14 cellular contexts compared by ENCODE assay signal in genomic region chr4:131459430-131460101, GRCh38.
DNase-seq lines count a peak whose midpoint lies in the region; ATAC-seq and TF ChIP-seq lines count a peak whose summit lies in the region.
"Had no signal": no experiment of that assay in that cellular context is flagged by ENCODE, and none has a peak within 500 bp of the region (broad histone marks: within the 10 kb centered on the region; RNA-seq: fewer than 3 reads in every experiment).

No MANE protein-coding gene starts in this region.

- DNase-seq in NCI-H446 (lab: John Stamatoyannopoulos, UW) = peak; percentile 16 to 70
- DNase-seq in neural progenitor cell (ENCODE audit: low spot score) = no peak
- no peak for DNase-seq in SIG-M5 (lab: John Stamatoyannopoulos, UW)
- no peak for DNase-seq in activated naive CD4-positive, alpha-beta T cell treated with anti-CD3 and anti-CD28 coated beads, Interleukin-2, amount 10 ng/mL, durations not matched to agents 7 days and 5 days
- no peak for DNase-seq in activated naive CD4-positive, alpha-beta T cell treated with anti-CD3 and anti-CD28 coated beads for 36 hours
- DNase-seq in activated CD4-positive, alpha-beta T cell treated with anti-CD3 and anti-CD28 coated beads for 36 hours = no peak
- DNase-seq: effector CD4-positive, alpha-beta T cell; gastrocnemius medialis; naive thymus-derived CD4-positive, alpha-beta T cell; NCI-H2081 treated with DMSO at 0.1 percent for 48 hours; Peyer's patch had no signal

- H3K27ac Mint-ChIP-seq in neural progenitor cell = no peak overlapping the region
- H3K27ac Mint-ChIP-seq in activated naive CD4-positive, alpha-beta T cell treated with anti-CD3 and anti-CD28 coated beads, Interleukin-2, amount 10 ng/mL, durations not matched to agents 7 days and 5 days = no peak overlapping the region
- H3K27ac Mint-ChIP-seq in activated naive CD4-positive, alpha-beta T cell treated with anti-CD3 and anti-CD28 coated beads for 36 hours = no peak overlapping the region
- H3K27ac Mint-ChIP-seq in activated CD4-positive, alpha-beta T cell treated with anti-CD3 and anti-CD28 coated beads for 36 hours = no peak overlapping the region
- H3K27ac Mint-ChIP-seq: naive thymus-derived CD4-positive, alpha-beta T cell had no signal

- H3K9me3 Mint-ChIP-seq in neural progenitor cell = peaks cover 10% of the 10 kb centered on the region
- peaks cover 9% of the 10 kb centered on the region for H3K9me3 Mint-ChIP-seq in activated naive CD4-positive, alpha-beta T cell treated with anti-CD3 and anti-CD28 coated beads, Interleukin-2, amount 10 ng/mL, durations not matched to agents 7 days and 5 days
- peaks cover 6% of the 10 kb centered on the region for H3K9me3 Mint-ChIP-seq in activated naive CD4-positive, alpha-beta T cell treated with anti-CD3 and anti-CD28 coated beads for 36 hours
- peaks cover 11% of the 10 kb centered on the region for H3K9me3 Mint-ChIP-seq in activated CD4-positive, alpha-beta T cell treated with anti-CD3 and anti-CD28 coated beads for 36 hours (ENCODE audit: low read depth)

- TF ChIP-seq CTCF in neural progenitor cell (IDR thresholded peaks at IDR 0.05) = no peak

- H3K27me3 Mint-ChIP-seq in neural progenitor cell (ENCODE audit: insufficient read depth, low read depth) = peaks cover 2% of the 10 kb centered on the region
- H3K27me3 Mint-ChIP-seq in activated naive CD4-positive, alpha-beta T cell treated with anti-CD3 and anti-CD28 coated beads, Interleukin-2, amount 10 ng/mL, durations not matched to agents 7 days and 5 days = no peaks in the 10 kb centered on the region
- no peaks in the 10 kb centered on the region for H3K27me3 Mint-ChIP-seq in activated naive CD4-positive, alpha-beta T cell treated with anti-CD3 and anti-CD28 coated beads for 36 hours (ENCODE audit: low read depth)
- H3K27me3 Mint-ChIP-seq in activated CD4-positive, alpha-beta T cell treated with anti-CD3 and anti-CD28 coated beads for 36 hours = no peaks in the 10 kb centered on the region
- H3K27me3 Mint-ChIP-seq: naive thymus-derived CD4-positive, alpha-beta T cell had no signal

- H3K4me1 Mint-ChIP-seq in neural progenitor cell = no peaks in the 10 kb centered on the region
- H3K4me1 Mint-ChIP-seq in activated naive CD4-positive, alpha-beta T cell treated with anti-CD3 and anti-CD28 coated beads, Interleukin-2, amount 10 ng/mL, durations not matched to agents 7 days and 5 days = no peaks in the 10 kb centered on the region
- H3K4me1 Mint-ChIP-seq in activated naive CD4-positive, alpha-beta T cell treated with anti-CD3 and anti-CD28 coated beads for 36 hours (ENCODE audit: low read depth) = no peaks in the 10 kb centered on the region
- no peaks in the 10 kb centered on the region for H3K4me1 Mint-ChIP-seq in activated CD4-positive, alpha-beta T cell treated with anti-CD3 and anti-CD28 coated beads for 36 hours
- H3K4me1 Mint-ChIP-seq: naive thymus-derived CD4-positive, alpha-beta T cell had no signal

- no peaks in the 10 kb centered on the region for H4K20me1 ChIP-seq in neural progenitor cell (ENCODE audit: low read depth)

- no peaks in the 10 kb centered on the region for H3K36me3 ChIP-seq in neural progenitor cell
- H3K36me3 ChIP-seq: gastrocnemius medialis, Peyer's patch had no signal

- intact Hi-C loops in activated naive CD4-positive, alpha-beta T cell treated with anti-CD3 and anti-CD28 coated beads for 36 hours (cut with micrococcal nuclease) = no loop called here
- intact Hi-C loops in activated CD4-positive, alpha-beta T cell treated with anti-CD3 and anti-CD28 coated beads for 36 hours (cut with DNase I, micrococcal nuclease) = no loop called here

- no peak overlapping the region for H3K9ac ChIP-seq in neural progenitor cell

- H3F3A ChIP-seq in neural progenitor cell (ENCODE audit: low read depth) = no peaks in the 10 kb centered on the region

- POLR2A ChIA-PET in activated CD4-positive, alpha-beta T cell treated with anti-CD3 and anti-CD28 coated beads for 36 hours (lab: Charles Lee) = no interaction called here

- CTCF ChIA-PET in activated naive CD4-positive, alpha-beta T cell treated with anti-CD3 and anti-CD28 coated beads, Interleukin-2, amount 10 ng/mL, durations not matched to agents 7 days and 5 days (lab: Charles Lee) = no interaction called here
- CTCF ChIA-PET in activated naive CD4-positive, alpha-beta T cell treated with anti-CD3 and anti-CD28 coated beads for 36 hours (lab: Charles Lee) = no interaction called here
- CTCF ChIA-PET in activated CD4-positive, alpha-beta T cell treated with anti-CD3 and anti-CD28 coated beads for 36 hours (lab: Charles Lee) = no interaction called here

- H3K79me2 ChIP-seq in neural progenitor cell (ENCODE audit: low read depth) = no peaks in the 10 kb centered on the region

- H3K36me3 Mint-ChIP-seq in neural progenitor cell = no peaks in the 10 kb centered on the region
- H3K36me3 Mint-ChIP-seq in activated naive CD4-positive, alpha-beta T cell treated with anti-CD3 and anti-CD28 coated beads, Interleukin-2, amount 10 ng/mL, durations not matched to agents 7 days and 5 days = no peaks in the 10 kb centered on the region
- H3K36me3 Mint-ChIP-seq in activated naive CD4-positive, alpha-beta T cell treated with anti-CD3 and anti-CD28 coated beads for 36 hours (ENCODE audit: low read depth) = no peaks in the 10 kb centered on the region
- no peaks in the 10 kb centered on the region for H3K36me3 Mint-ChIP-seq in activated CD4-positive, alpha-beta T cell treated with anti-CD3 and anti-CD28 coated beads for 36 hours (ENCODE audit: low read depth)
- H3K36me3 Mint-ChIP-seq: naive thymus-derived CD4-positive, alpha-beta T cell had no signal

- H3K27me3 ChIP-seq in neural progenitor cell = no peaks in the 10 kb centered on the region
- H3K27me3 ChIP-seq: gastrocnemius medialis, Peyer's patch had no signal

- no peak overlapping the region for H3K4me3 Mint-ChIP-seq in neural progenitor cell
- H3K4me3 Mint-ChIP-seq in activated naive CD4-positive, alpha-beta T cell treated with anti-CD3 and anti-CD28 coated beads, Interleukin-2, amount 10 ng/mL, durations not matched to agents 7 days and 5 days = no peak overlapping the region
- no peak overlapping the region for H3K4me3 Mint-ChIP-seq in activated naive CD4-positive, alpha-beta T cell treated with anti-CD3 and anti-CD28 coated beads for 36 hours
- H3K4me3 Mint-ChIP-seq in activated CD4-positive, alpha-beta T cell treated with anti-CD3 and anti-CD28 coated beads for 36 hours = no peak overlapping the region
- H3K4me3 Mint-ChIP-seq: naive thymus-derived CD4-positive, alpha-beta T cell had no signal

- no peak overlapping the region for H3K4me3 ChIP-seq in neural progenitor cell
- H3K4me3 ChIP-seq: gastrocnemius medialis, Peyer's patch had no signal

- no peak overlapping the region for H3K4me2 ChIP-seq in neural progenitor cell

- H3K27ac ChIP-seq in neural progenitor cell = no peak overlapping the region
- H3K27ac ChIP-seq: gastrocnemius medialis, Peyer's patch had no signal

- no peaks in the 10 kb centered on the region for H3K4me1 ChIP-seq in neural progenitor cell
- H3K4me1 ChIP-seq: gastrocnemius medialis, Peyer's patch had no signal

- no peaks in the 10 kb centered on the region for H3K9me3 ChIP-seq in neural progenitor cell (ENCODE audit: low read depth)
- H3K9me3 ChIP-seq: gastrocnemius medialis, Peyer's patch had no signal

- ATAC-seq in GM19035 (IDR thresholded peaks at IDR 0.05; ENCODE audit: unreplicated experiment) (peak; percentile 80), HG02885 (IDR thresholded peaks at IDR 0.05; ENCODE audit: poor library complexity, unreplicated experiment) (peak; percentile 88)
- no peak for ATAC-seq in activated CD4-positive, alpha-beta T cell treated with anti-CD3 and anti-CD28 coated beads for 36 hours
- ATAC-seq: gastrocnemius medialis; HepG2; naive thymus-derived CD4-positive, alpha-beta T cell had no signal

- peak overlapping the region; percentile 3 for H2AFZ ChIP-seq in neural progenitor cell (replicated peaks)

Comparison
In these comparisons a context has a peak if more than half of its experiments do, and no peak if none do; other contexts are left out.
1. DNase-seq: peak in NCI-H446 (2 of 2); none in neural progenitor cell (single experiment), SIG-M5 (single experiment), activated naive CD4-positive, alpha-beta T cell treated with anti-CD3 and anti-CD28 coated beads, Interleukin-2, amount 10 ng/mL, durations not matched to agents 7 days and 5 days (single experiment), activated naive CD4-positive, alpha-beta T cell treated with anti-CD3 and anti-CD28 coated beads for 36 hours (single experiment) and activated CD4-positive, alpha-beta T cell treated with anti-CD3 and anti-CD28 coated beads for 36 hours (single experiment).